8 cellular contexts compared by ENCODE assay signal in genomic region chr22:30386960-30387848, GRCh38. TPM values are rescaled to one million over a fixed set of nuclear protein-coding genes. Genes with fewer than 3 reads are reported as not detected.
DNase-seq lines count a peak whose midpoint lies in the region; ATAC-seq and TF ChIP-seq lines count a peak whose summit lies in the region.

Gene RNF215, minus strand, starts transcription at chr22:30387411. Its CDS starts 98 bp downstream, at chr22:30387313.

- H3K9ac ChIP-seq in GM23248: peak within 1 kb of the TSS; percentile 86
- H3K9ac ChIP-seq in Loucy (ENCODE audit: low read depth, low read length, poor library complexity, severe bottlenecking): peak within 1 kb of the TSS; percentile 76

- H4K20me1 ChIP-seq in GM23248 (ENCODE audit: insufficient read depth) (no peaks in the 10 kb centered on the region), Loucy (ENCODE audit: insufficient read depth, low read length, poor library complexity, severe bottlenecking) (no peaks in the 10 kb centered on the region)

- H3K9me3 ChIP-seq in GM23248 (ENCODE audit: low read depth) (no peaks in the 10 kb centered on the region), Loucy (ENCODE audit: insufficient read depth, low read depth, low read length) (no peaks in the 10 kb centered on the region), heart left ventricle (no peaks in the 10 kb centered on the region), upper lobe of left lung (no peaks in the 10 kb centered on the region)

- H3K27me3 ChIP-seq in GM23248 (replicated peaks; ENCODE audit: insufficient read depth): no peaks in the 10 kb centered on the region
- no peaks in the 10 kb centered on the region for H3K27me3 ChIP-seq in Loucy (ENCODE audit: insufficient read depth, low read length, poor library complexity, severe bottlenecking)
- H3K27me3 ChIP-seq in heart left ventricle: no peaks in the 10 kb centered on the region
- H3K27me3 ChIP-seq in upper lobe of left lung: no peaks in the 10 kb centered on the region

- H3K79me2 ChIP-seq in GM23248 (ENCODE audit: insufficient read depth) (no peaks in the 10 kb centered on the region), Loucy (ENCODE audit: insufficient read depth, low read length) (peaks cover 9% of the 10 kb centered on the region; the same call in 1 of the 2 replicates)

- TF ChIP-seq POLR2A in heart left ventricle (IDR thresholded peaks at IDR 0.05) (no peak), upper lobe of left lung (IDR thresholded peaks at IDR 0.05) (peak in 1 of 4 donors; percentile 26)

- no peaks in the 10 kb centered on the region for H3K9me2 ChIP-seq in GM23248 (ENCODE audit: insufficient read depth)
- no peaks in the 10 kb centered on the region for H3K9me2 ChIP-seq in Loucy (replicated peaks; ENCODE audit: low read depth, low read length)

- H3F3A ChIP-seq in GM23248 (ENCODE audit: insufficient read depth) (no peaks in the 10 kb centered on the region), Loucy (ENCODE audit: low read depth) (no peaks in the 10 kb centered on the region)

- intact Hi-C loops in heart left ventricle (cut with DNase I): loop anchor here (1.0 to 5.0 kb wide), 12 partner anchors 30 to 280 kb away; partner anchors contain the start of genes CASTOR1 (in 3 of the 10), TBC1D10A (in 2 of the 10), CCDC157 (in 1 of the 10) and SF3A1 (in 1 of the 10)
- intact Hi-C loops in posterior vena cava (cut with DNase I): loop anchor here (2.0 kb wide), 1 partner anchor 124 kb away; no protein-coding TSS in a partner anchor

- TF ChIP-seq EP300 in upper lobe of left lung (IDR thresholded peaks at IDR 0.05): no peak

- H3K27ac ChIP-seq in GM23248: peak within 1 kb of the TSS; percentile 34; the same call in 1 of the 2 replicates
- no peak within 1 kb of the TSS for H3K27ac ChIP-seq in adipose tissue (ENCODE audit: low read depth, low read length)
- peak within 1 kb of the TSS in 10 of 12 donors; percentile 53 to 85 (median 67) for H3K27ac ChIP-seq in heart left ventricle
- H3K27ac ChIP-seq in upper lobe of left lung: peak within 1 kb of the TSS; percentile 60 to 88 (median 71)

- DNase-seq in ELF-1 (ENCODE audit: low read depth, low spot score): peak; percentile 93
- DNase-seq in GM23248: peak; percentile 88
- peak; percentile 65 for DNase-seq in T follicular helper cell (ENCODE audit: low read depth)
- DNase-seq in heart left ventricle: peak; percentile 78 to 92 (median 85)
- peak; percentile 94 for DNase-seq in posterior vena cava (ENCODE audit: low spot score)
- peak; percentile 84 to 99 for DNase-seq in upper lobe of left lung

- in situ Hi-C loops in GM23248 (cut with MboI): loop anchor here (10.0 kb wide), 1 partner anchor 102 kb away; the partner anchor contains the start of gene CASTOR1

- H3K4me1 ChIP-seq in GM23248 (ENCODE audit: insufficient read depth): peaks cover 9% of the 10 kb centered on the region
- H3K4me1 ChIP-seq in Loucy (ENCODE audit: insufficient read depth, low read length, poor library complexity, severe bottlenecking): peaks cover 22% of the 10 kb centered on the region
- peaks cover 0 to 24% (median 9%) of the 10 kb centered on the region in 12 donors for H3K4me1 ChIP-seq in heart left ventricle
- H3K4me1 ChIP-seq in upper lobe of left lung: peaks cover 10 to 17% (median 17%) of the 10 kb centered on the region in 4 donors

- 2 to 3% methylated on average over 31 to 77 of the region's 95 CpGs for WGBS in GM23248 (ENCODE audit: low coverage in 1 of 2, low lambda C conversion rate in 2 of 2, missing lambda C conversion rate in 2 of 2), 2 experiments
- WGBS in adipose tissue, 3 donors: 1 to 2% (median 2%) methylated on average over 44 to 94 of the region's 95 CpGs
- WGBS in heart left ventricle, 4 donors: 1 to 5% (median 3%) methylated on average over 40 to 95 of the region's 95 CpGs
- 4 to 12% methylated on average over 20 to 33 of the region's 95 CpGs for WGBS in upper lobe of left lung, 2 donors

- H3K36me3 ChIP-seq in GM23248 (ENCODE audit: low read depth) (no peaks in the 10 kb centered on the region), Loucy (ENCODE audit: insufficient read depth, low read length) (no peaks in the 10 kb centered on the region), heart left ventricle (peaks cover 0 to 16% (median 0%) of the 10 kb centered on the region in 9 donors), upper lobe of left lung (peaks cover 0 to 20% (median 5%) of the 10 kb centered on the region in 4 donors)

- H3K4me2 ChIP-seq in GM23248 (ENCODE audit: unreplicated experiment) (peak within 1 kb of the TSS; percentile 92), Loucy (ENCODE audit: low read depth, low read length, poor library complexity, severe bottlenecking) (peak within 1 kb of the TSS; percentile 78)

- ATAC-seq in heart left ventricle (peak; percentile 68 to 94 (median 92)), upper lobe of left lung (ENCODE audit: low FRiP score in 2 of 2) (peak; percentile 93 to 97)

- H2AFZ ChIP-seq in GM23248: peak within 1 kb of the TSS; percentile 95
- H2AFZ ChIP-seq in Loucy (ENCODE audit: low read length): peak within 1 kb of the TSS; percentile 96

- peak within 1 kb of the TSS; percentile 79 for H3K4me3 ChIP-seq in GM23248
- H3K4me3 ChIP-seq in Loucy (ENCODE audit: low read length, poor library complexity, severe bottlenecking): peak within 1 kb of the TSS; percentile 83
- peak within 1 kb of the TSS; percentile 11 to 88 (median 62) for H3K4me3 ChIP-seq in heart left ventricle
- H3K4me3 ChIP-seq in upper lobe of left lung: peak within 1 kb of the TSS; percentile 41 to 73 (median 64)

- peak; percentile 78 for TF ChIP-seq CTCF in Loucy (conservative IDR thresholded peaks at IDR 0.05; ENCODE audit: low read length)
- TF ChIP-seq CTCF in heart left ventricle (IDR thresholded peaks at IDR 0.05): peak; percentile 81 to 99 (median 94)
- peak; percentile 95 to 98 (median 97) for TF ChIP-seq CTCF in upper lobe of left lung (IDR thresholded peaks at IDR 0.05)

RNA-seq across cellular contexts. Expression of gene RNF215, which starts in this region (rescaled TPM):
- total RNA-seq in GM23248 (2014; rRNA removed; shearing (Covaris generic)): 29.9 and 45.1 TPM in 2 replicates
- polyA plus RNA-seq in GM23248 (2016; fragmentation: Nextera tagmentation; extraction: Ambion mirVana): 2.7 and 2.9 TPM in 2 replicates
- polyA plus RNA-seq in adipose tissue: 10 to 100 TPM in 2 of 3 donors, 1 to 10 TPM in 1; 6.7 to 11.2 (median 11.1) TPM
- 10 to 100 TPM in 1 of 9 donors, 1 to 10 TPM in 8; 3.3 to 12.2 (median 6.7) TPM for total RNA-seq in heart left ventricle
- 1 to 10 TPM; 4.2 to 7.0 TPM for polyA plus RNA-seq in heart left ventricle
- total RNA-seq in posterior vena cava: 10 to 100 TPM in 1 of 2 donors, 1 to 10 TPM in 1; 9.3 to 15.6 TPM
- total RNA-seq in upper lobe of left lung: 10 to 100 TPM in 5 of 6 donors, 1 to 10 TPM in 1; 9.3 to 30.3 (median 16.5) TPM
